Comparison of ENCODE assay signal across 20 cellular contexts in the genomic region with DNA sequence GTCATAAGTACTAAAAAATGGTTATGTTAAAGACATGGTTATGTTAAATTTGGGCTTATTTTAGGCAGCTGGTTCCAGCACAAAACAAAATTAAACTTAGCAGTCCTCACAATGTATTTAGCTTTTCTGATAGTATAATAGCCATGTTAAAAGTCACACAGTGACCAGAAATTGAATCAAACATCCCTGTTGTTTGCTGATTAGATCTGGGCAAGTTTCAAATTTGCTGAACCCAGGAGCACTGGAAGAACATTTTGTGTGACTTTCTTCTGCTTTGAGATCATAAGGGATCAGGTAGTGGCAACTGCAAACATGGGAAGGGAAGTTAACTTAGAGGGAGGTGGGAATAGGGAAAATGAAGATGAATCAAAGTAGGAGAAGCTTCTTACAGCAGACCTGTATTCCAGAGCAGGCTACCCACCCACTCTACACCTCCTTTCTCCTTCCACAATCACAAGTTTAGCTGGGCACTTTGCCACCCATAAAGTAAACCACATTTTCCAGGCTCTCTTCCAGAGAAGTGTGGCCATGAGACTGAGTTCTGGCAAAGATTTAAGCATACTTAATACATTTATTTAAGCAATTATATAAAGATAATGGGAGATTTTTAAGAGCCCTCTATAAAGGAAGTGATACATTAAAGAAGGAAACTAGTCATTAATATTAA.
DNase-seq lines count a peak whose midpoint lies in the region; ATAC-seq and TF ChIP-seq lines count a peak whose summit lies in the region.
"Had no signal": no experiment of that assay in that cellular context is flagged by ENCODE, and none has a peak within 500 bp of the region (broad histone marks: within the 10 kb centered on the region; RNA-seq: fewer than 3 reads in every experiment).

No MANE protein-coding gene starts in this region.

- no peak for TF ChIP-seq CTCF in MCF 10A (IDR thresholded peaks at IDR 0.05; ENCODE audit: unreplicated experiment)

- TF ChIP-seq POLR2A in GM18505 (IDR thresholded peaks at IDR 0.05; ENCODE audit: borderline replicate concordance, extremely low read depth, insufficient read depth, insufficient read length) = no peak

- intact Hi-C loops in MCF 10A (cut with micrococcal nuclease) = no loop called here

- POLR2A ChIA-PET in MCF 10A (lab: Yijun Ruan, JAX) = no interaction called here

- CTCF ChIA-PET in MCF 10A (lab: Yijun Ruan, JAX) = interaction anchor here (0.8 kb wide), 1 partner anchor 408 kb away, joined by 4 read pairs; no protein-coding TSS in a partner anchor

- H3K27me3 Mint-ChIP-seq in MCF 10A (ENCODE audit: insufficient read depth, unreplicated experiment) = no peaks in the 10 kb centered on the region
- H3K27me3 Mint-ChIP-seq: CD4-positive, CD25-positive, alpha-beta regulatory T cell had no signal

- no peak overlapping the region for H3K4me3 Mint-ChIP-seq in MCF 10A (ENCODE audit: unreplicated experiment)
- H3K4me3 Mint-ChIP-seq: brain; CD4-positive, CD25-positive, alpha-beta regulatory T cell; nephron progenitor cell had no signal

- H3K36me3 Mint-ChIP-seq in MCF 10A (ENCODE audit: insufficient read depth, unreplicated experiment) = no peaks in the 10 kb centered on the region
- H3K36me3 Mint-ChIP-seq: brain; CD4-positive, CD25-positive, alpha-beta regulatory T cell had no signal

- H3K9me3 Mint-ChIP-seq in MCF 10A (ENCODE audit: unreplicated experiment) = no peaks in the 10 kb centered on the region

- ATAC-seq in GM18505 (IDR thresholded peaks at IDR 0.05; ENCODE audit: unreplicated experiment) = no peak

- DNase-seq in DMS153 (lab: John Stamatoyannopoulos, UW) = peak; percentile 49
- DNase-seq in NCI-H2196 treated with DMSO at 0.1 percent for 48 hours (lab: John Stamatoyannopoulos, UW; ENCODE audit: unreplicated experiment) = peak; percentile 28
- peak; percentile 78 for DNase-seq in MCF 10A (ENCODE audit: unreplicated experiment)
- DNase-seq in non-pigmented ciliary epithelial cell (ENCODE audit: low read depth) = peak; percentile 11
- DNase-seq in NCI-H146 (lab: John Stamatoyannopoulos, UW) = no peak
- no peak for DNase-seq in NK-92 (lab: John Stamatoyannopoulos, UW; ENCODE audit: unreplicated experiment)
- no peak for DNase-seq in HUDEP-2 (lab: John Stamatoyannopoulos, UW; ENCODE audit: unreplicated experiment in 76 of 76)
- DNase-seq: activated CD4-positive, alpha-beta T cell treated with anti-CD3 and anti-CD28 coated beads for 4 hours; activated CD8-positive, alpha-beta memory T cell treated with anti-CD3 and anti-CD28 coated beads, Interleukin-2, amount 50 U/mL, for 48 hours; CD4-positive, CD25-positive, alpha-beta regulatory T cell; Karpas-422; mesendoderm; NCI-H510A; nephron progenitor cell; SHP77; stimulated activated naive CD4-positive, alpha-beta T cell treated with Interleukin-2 at 50 U/mL for 16 hours; T-helper 9 cell; uterus had no signal

- no TSS peak for BruUV-seq in MCF 10A (replicated peaks; lab: Mats Ljungman, UMichigan)

- no peak overlapping the region for H3K27ac Mint-ChIP-seq in MCF 10A (ENCODE audit: low read depth, unreplicated experiment)
- H3K27ac Mint-ChIP-seq: brain; CD4-positive, CD25-positive, alpha-beta regulatory T cell; nephron progenitor cell had no signal

- H3K4me1 Mint-ChIP-seq in MCF 10A (ENCODE audit: insufficient read depth, unreplicated experiment) = peaks cover 8% of the 10 kb centered on the region
- H3K4me1 Mint-ChIP-seq: CD4-positive, CD25-positive, alpha-beta regulatory T cell had no signal

Comparison
In these comparisons a context has a peak if more than half of its experiments do, and no peak if none do; other contexts are left out.
1. DNase-seq: peak in DMS153 (single experiment), NCI-H2196 treated with DMSO at 0.1 percent for 48 hours (single experiment), MCF 10A (single experiment) and non-pigmented ciliary epithelial cell (single experiment); none in NCI-H146 (single experiment), NK-92 (single experiment) and HUDEP-2 (0 of 76).